Comparison of ENCODE assay signal across 24 cellular contexts in the genomic region with DNA sequence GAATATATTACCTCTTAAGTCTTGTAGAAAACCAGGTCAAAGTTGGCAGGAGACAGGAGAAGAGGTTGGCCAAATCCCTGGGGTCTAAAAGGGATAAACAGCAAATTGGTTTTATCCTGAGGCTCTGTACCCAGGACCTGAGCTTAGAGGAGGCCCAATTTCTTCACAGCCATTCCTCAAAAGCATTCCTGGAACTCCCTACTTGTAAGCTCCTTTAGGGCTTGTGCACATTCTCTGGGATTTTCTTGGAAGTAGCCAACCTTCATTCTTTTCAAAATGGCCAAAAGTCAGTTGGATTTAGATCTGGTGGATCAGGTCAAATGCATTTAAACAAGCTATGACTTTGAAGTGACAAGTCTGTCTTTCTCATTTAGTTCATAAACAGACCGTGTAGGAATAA.
"Had no signal": no experiment of that assay in that cellular context is flagged by ENCODE, and none has a peak within 500 bp of the region (broad histone marks: within the 10 kb centered on the region; RNA-seq: fewer than 3 reads in every experiment).

No MANE protein-coding gene starts in this region.

- H3K9me3 ChIP-seq: colonic mucosa, esophagus squamous epithelium, gastrocnemius medialis had no signal

- H3K4me1 Mint-ChIP-seq: memory B cell had no signal

- DNase-seq: colonic mucosa; cortex of kidney; effector CD8-positive, alpha-beta T cell; effector memory CD8-positive, alpha-beta T cell; endodermal cell; erythroblast; esophagus squamous epithelium; foreskin fibroblast; foreskin melanocyte; gastrocnemius medialis; glutamatergic neuron; head of caudate nucleus; heart right ventricle; hippocampal formation; left cardiac atrium; left lung; left ventricle myocardium superior; mammary epithelial cell; mesendoderm; midbrain had no signal

- H3K9me3 Mint-ChIP-seq: effector memory CD8-positive, alpha-beta T cell had no signal

- H3K36me3 ChIP-seq: colonic mucosa, esophagus squamous epithelium, gastrocnemius medialis, heart right ventricle, left lung had no signal

- H3K36me3 Mint-ChIP-seq: memory B cell had no signal

- H3K27ac Mint-ChIP-seq: dendritic cell treated with granulocyte-macrophage colony-stimulating factor and Interleukin-4, amounts not matched to agents 40 ng/mL and 50 ng/mL, for 4 days; effector memory CD8-positive, alpha-beta T cell; endodermal cell; memory B cell had no signal

- H3K27me3 ChIP-seq: colonic mucosa, esophagus squamous epithelium, gastrocnemius medialis, heart right ventricle, left lung had no signal

- H3K4me1 ChIP-seq: colonic mucosa, esophagus squamous epithelium, left lung had no signal

- H3K4me3 ChIP-seq: colonic mucosa, esophagus squamous epithelium, gastrocnemius medialis, heart right ventricle, left lung, lung had no signal

- H3K27ac ChIP-seq: colonic mucosa, epithelial cell of prostate, esophagus squamous epithelium, gastrocnemius medialis, heart right ventricle, left lung had no signal

- H3K4me3 Mint-ChIP-seq: dendritic cell treated with granulocyte-macrophage colony-stimulating factor and Interleukin-4, amounts not matched to agents 40 ng/mL and 50 ng/mL, for 4 days; effector memory CD8-positive, alpha-beta T cell; endodermal cell; memory B cell had no signal
